Comparison of ENCODE assay signal across 12 cellular contexts in genomic region chr16:74450236-74450635, GRCh38. TPM values are rescaled to one million over a fixed set of nuclear protein-coding genes. Genes with fewer than 3 reads are reported as not detected.
DNase-seq lines count a peak whose midpoint lies in the region; ATAC-seq and TF ChIP-seq lines count a peak whose summit lies in the region.
"Had no signal": no experiment of that assay in that cellular context is flagged by ENCODE, and none has a peak within 500 bp of the region (broad histone marks: within the 10 kb centered on the region; RNA-seq: fewer than 3 reads in every experiment).

No MANE protein-coding gene starts in this region.

- peak overlapping the region; percentile 91 for H4K8ac ChIP-seq in mesenchymal stem cell (ENCODE audit: low read length)

- no peaks in the 10 kb centered on the region for H3K9me3 ChIP-seq in mesenchymal stem cell (ENCODE audit: control insufficient read depth, low read length)
- H3K9me3 ChIP-seq in subcutaneous abdominal adipose tissue (ENCODE audit: control insufficient read depth in 5 of 5, low read length in 5 of 5), result no peaks in the 10 kb centered on the region

- peak overlapping the region; percentile 44 for H2BK15ac ChIP-seq in mesenchymal stem cell (ENCODE audit: low read depth, poor library complexity, severe bottlenecking)

- H3K9ac ChIP-seq in mesenchymal stem cell (ENCODE audit: low read length) (peak overlapping the region; percentile 84), subcutaneous abdominal adipose tissue (ENCODE audit: low read length in 5 of 5) (peak overlapping the region in 1 of 5 donors; percentile 33)

- no peak overlapping the region for H2AFZ ChIP-seq in mesenchymal stem cell (ENCODE audit: low read depth, low read length)

- peak; percentile 26 for DNase-seq in M059J (ENCODE audit: low read depth)
- DNase-seq in chondrocyte (ENCODE audit: low spot score), result no peak
- DNase-seq in mesenchymal stem cell, result peak; percentile 7
- no peak for DNase-seq in activated CD4-positive, alpha-beta T cell treated with anti-CD3 and anti-CD28 coated beads for 48 hours
- DNase-seq: activated CD4-positive, alpha-beta T cell treated with anti-CD3 and anti-CD28 coated beads, Interleukin-2, amount 50 U/mL, for 1 hour; activated effector memory CD4-positive, alpha-beta T cell treated with anti-CD3 and anti-CD28 coated beads, Interleukin-2, amount 50 U/mL, for 16 hours; left colon; stimulated activated CD4-positive, alpha-beta T cell treated with anti-CD3 and anti-CD28 coated beads, Interleukin-2, amount 100 ng/mL, for 48 hours had no signal

- no peak overlapping the region for H3K4me2 ChIP-seq in mesenchymal stem cell (ENCODE audit: low read length, poor library complexity, severe bottlenecking)

- peaks cover 17% of the 10 kb centered on the region for H3K79me1 ChIP-seq in mesenchymal stem cell (replicated peaks; ENCODE audit: low read length, poor library complexity, severe bottlenecking)

- peak overlapping the region; percentile 50 to 85 for H3K4ac ChIP-seq in mesenchymal stem cell (ENCODE audit: low read depth in 1 of 2, low read length in 2 of 2)

- H3K27me3 Mint-ChIP-seq in chondrocyte (ENCODE audit: low read depth), result no peaks in the 10 kb centered on the region
- H3K27me3 Mint-ChIP-seq in activated T-helper 17 cell treated with anti-CD3 and anti-CD28 coated beads, Interleukin-2, amount 50 U/mL, for 72 hours, result no peaks in the 10 kb centered on the region
- H3K27me3 Mint-ChIP-seq: stimulated activated naive CD8-positive, alpha-beta T cell treated with anti-CD3 and anti-CD28 coated beads, Interleukin-15, Interleukin-2, amounts not matched to agents 100 ng/mL and 50 ng/mL, for 24 hours had no signal

- no peak for ATAC-seq in activated T-helper 17 cell treated with anti-CD3 and anti-CD28 coated beads, Interleukin-2, amount 50 U/mL, for 72 hours (replicated peaks)
- ATAC-seq in GM19397 (IDR thresholded peaks at IDR 0.05; ENCODE audit: unreplicated experiment), result no peak

- H2BK12ac ChIP-seq in mesenchymal stem cell (ENCODE audit: low read length in 2 of 2), result peak overlapping the region; percentile 92 to 94

- peak overlapping the region; percentile 82 for H2BK120ac ChIP-seq in mesenchymal stem cell (ENCODE audit: low read depth, low read length)

- no peak for TF ChIP-seq CTCF in chondrocyte (IDR thresholded peaks at IDR 0.05)

- peaks cover 27% of the 10 kb centered on the region for H3K36me3 Mint-ChIP-seq in chondrocyte (ENCODE audit: low read depth)
- peaks cover 77% of the 10 kb centered on the region for H3K36me3 Mint-ChIP-seq in activated T-helper 17 cell treated with anti-CD3 and anti-CD28 coated beads, Interleukin-2, amount 50 U/mL, for 72 hours (ENCODE audit: low read depth)

- H3K14ac ChIP-seq in mesenchymal stem cell (ENCODE audit: low read length in 2 of 2), result no peak overlapping the region

- 88% methylated on average over 2 of the region's 3 CpGs for WGBS in mesenchymal stem cell

- no peak overlapping the region for H3K4me3 ChIP-seq in mesenchymal stem cell (ENCODE audit: insufficient read depth in 1 of 2, low read depth in 1 of 2, low read length in 2 of 2)
- no peak overlapping the region for H3K4me3 ChIP-seq in subcutaneous abdominal adipose tissue (ENCODE audit: low read depth in 1 of 5, low read length in 5 of 5)

- H3K27ac Mint-ChIP-seq in chondrocyte (ENCODE audit: unreplicated experiment), result peak overlapping the region; percentile 90
- H3K27ac Mint-ChIP-seq in activated T-helper 17 cell treated with anti-CD3 and anti-CD28 coated beads, Interleukin-2, amount 50 U/mL, for 72 hours, result no peak overlapping the region
- H3K27ac Mint-ChIP-seq: stimulated activated naive CD8-positive, alpha-beta T cell treated with anti-CD3 and anti-CD28 coated beads, Interleukin-15, Interleukin-2, amounts not matched to agents 100 ng/mL and 50 ng/mL, for 24 hours had no signal

- H3K27me3 ChIP-seq in mesenchymal stem cell (ENCODE audit: control insufficient read depth in 1 of 2, insufficient read depth in 1 of 2, low read length in 2 of 2) (no peaks in the 10 kb centered on the region), subcutaneous abdominal adipose tissue (ENCODE audit: control insufficient read depth in 5 of 5, insufficient read depth in 4 of 5, low read length in 5 of 5) (no peaks in the 10 kb centered on the region)

- H3K4me1 ChIP-seq in mesenchymal stem cell (ENCODE audit: control insufficient read depth, insufficient read depth, low read depth, low read length) (peaks cover 18% of the 10 kb centered on the region), subcutaneous abdominal adipose tissue (ENCODE audit: control insufficient read depth in 5 of 5, insufficient read depth in 5 of 5, low read length in 5 of 5) (peaks cover 12 to 57% (median 39%) of the 10 kb centered on the region in 5 donors)

- H2AK5ac ChIP-seq in mesenchymal stem cell (ENCODE audit: low read length, severe bottlenecking), result peak overlapping the region; percentile 15

- peaks cover 26% of the 10 kb centered on the region for H3K4me1 Mint-ChIP-seq in chondrocyte (ENCODE audit: low read depth)
- no peaks in the 10 kb centered on the region for H3K4me1 Mint-ChIP-seq in activated T-helper 17 cell treated with anti-CD3 and anti-CD28 coated beads, Interleukin-2, amount 50 U/mL, for 72 hours

- H4K91ac ChIP-seq in mesenchymal stem cell (ENCODE audit: low read length), result peak overlapping the region; percentile 92

- no peak overlapping the region for H3K4me3 Mint-ChIP-seq in chondrocyte (ENCODE audit: unreplicated experiment)
- H3K4me3 Mint-ChIP-seq in activated T-helper 17 cell treated with anti-CD3 and anti-CD28 coated beads, Interleukin-2, amount 50 U/mL, for 72 hours, result no peak overlapping the region
- H3K4me3 Mint-ChIP-seq: stimulated activated naive CD8-positive, alpha-beta T cell treated with anti-CD3 and anti-CD28 coated beads, Interleukin-15, Interleukin-2, amounts not matched to agents 100 ng/mL and 50 ng/mL, for 24 hours had no signal

- H3K36me3 ChIP-seq in mesenchymal stem cell (ENCODE audit: control insufficient read depth in 1 of 2, insufficient read depth in 2 of 2, low read depth in 1 of 2, low read length in 2 of 2), result peaks cover 35 to 36% of the 10 kb centered on the region in 2 experiments
- H3K36me3 ChIP-seq in subcutaneous abdominal adipose tissue (ENCODE audit: control insufficient read depth in 5 of 5, insufficient read depth in 5 of 5, low read length in 5 of 5), result peaks cover 0 to 35% (median 31%) of the 10 kb centered on the region in 5 donors

- no peaks in the 10 kb centered on the region for H3K9me3 Mint-ChIP-seq in chondrocyte (ENCODE audit: low read depth)
- H3K9me3 Mint-ChIP-seq in activated T-helper 17 cell treated with anti-CD3 and anti-CD28 coated beads, Interleukin-2, amount 50 U/mL, for 72 hours, result no peaks in the 10 kb centered on the region
- H3K9me3 Mint-ChIP-seq: stimulated activated naive CD8-positive, alpha-beta T cell treated with anti-CD3 and anti-CD28 coated beads, Interleukin-15, Interleukin-2, amounts not matched to agents 100 ng/mL and 50 ng/mL, for 24 hours had no signal

- no peak overlapping the region for H3K27ac ChIP-seq in mesenchymal stem cell (ENCODE audit: low read length, poor library complexity, severe bottlenecking)
- peak overlapping the region; percentile 86 for H3K27ac ChIP-seq in subcutaneous abdominal adipose tissue (ENCODE audit: low read depth, low read length)

- H3K18ac ChIP-seq in mesenchymal stem cell (ENCODE audit: low read depth in 1 of 2, low read length in 2 of 2), result peak overlapping the region; percentile 79 to 93

- no peak overlapping the region for H3K23ac ChIP-seq in mesenchymal stem cell (ENCODE audit: low read length in 2 of 2)

- H2BK5ac ChIP-seq in mesenchymal stem cell (ENCODE audit: low read depth, low read length, poor library complexity, severe bottlenecking), result no peak overlapping the region

RNA-seq across cellular contexts. Expression of gene CLEC18B, which starts 29.0 kb away (rescaled TPM):
- total RNA-seq in M059J (2014; rRNA removed; shearing (Covaris generic)), result 0.44 TPM in 1 of 2 replicates, not detected in the other
- total RNA-seq in chondrocyte, result 1.6 to 4.5 TPM (median 3.5 TPM) in 3 replicates
- polyA plus RNA-seq in mesenchymal stem cell (2013, experiment 1 of 2), result 0.10 TPM
- polyA plus RNA-seq in mesenchymal stem cell (2013, experiment 2 of 2), result 0.05 TPM
- 1 to 10 TPM; 1.2 to 2.0 TPM for total RNA-seq in activated T-helper 17 cell treated with anti-CD3 and anti-CD28 coated beads, Interleukin-2, amount 50 U/mL, for 72 hours

Comparison
In these comparisons a context has a peak if more than half of its experiments do, and no peak if none do; other contexts are left out.
1. DNase-seq: peak in M059J (single experiment) and mesenchymal stem cell (single experiment); none in chondrocyte (single experiment) and activated CD4-positive, alpha-beta T cell treated with anti-CD3 and anti-CD28 coated beads for 48 hours (single experiment).